8 cellular contexts compared by ENCODE assay signal in the genomic region with DNA sequence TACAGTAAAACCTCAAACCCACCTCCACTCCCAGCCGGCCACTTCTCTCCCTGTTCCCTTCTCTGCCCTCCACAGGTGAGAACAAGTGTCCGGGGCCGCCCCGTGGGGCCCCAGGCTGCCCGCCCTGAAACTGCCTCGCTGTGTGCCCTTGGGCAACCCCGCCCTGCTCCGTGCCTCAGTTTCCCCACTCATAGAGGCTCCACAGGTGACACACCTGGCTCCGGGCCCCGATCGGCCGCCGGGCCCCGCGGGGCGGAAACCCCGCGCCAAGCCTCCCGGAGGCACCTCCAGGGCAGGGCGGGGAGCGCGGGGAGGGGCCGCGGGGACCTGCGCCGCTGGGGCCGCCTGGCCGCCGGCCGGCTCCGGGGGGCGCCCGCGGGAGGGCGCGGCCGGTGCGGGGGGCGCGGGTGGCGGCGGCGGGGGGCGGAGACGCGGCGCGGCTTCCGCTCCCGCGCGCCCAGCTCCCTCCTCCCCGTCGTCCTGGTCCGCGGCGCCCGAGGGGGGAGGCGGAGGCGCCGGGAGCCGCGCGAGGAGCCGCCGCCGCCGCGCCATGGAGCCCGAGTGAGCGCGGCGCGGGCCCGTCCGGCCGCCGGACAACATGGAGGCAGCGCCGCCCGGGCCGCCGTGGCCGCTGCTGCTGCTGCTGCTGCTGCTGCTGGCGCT. TPM values are rescaled to one million over a fixed set of nuclear protein-coding genes. Genes with fewer than 3 reads are reported as not detected.
DNase-seq lines count a peak whose midpoint lies in the region; ATAC-seq lines count a peak whose summit lies in the region.

A gene (plus strand): TSS at position 475 of the 663 bp plus-strand sequence. CDS start 124 bp downstream, at position 599.

- H3K27ac ChIP-seq in BLaER1 = peak within 1 kb of the TSS; percentile 99
- H3K27ac ChIP-seq in SK-N-MC = 0 out of 2 replicates have a peak within 1 kb of the TSS, but pooled peaks have one; percentile 76
- H3K27ac ChIP-seq in epithelial cell of prostate = peak within 1 kb of the TSS; percentile 83
- H3K27ac ChIP-seq in muscle layer of colon (ENCODE audit: low read depth, low read length) = peak within 1 kb of the TSS; percentile 93
- peak within 1 kb of the TSS; percentile 38 to 61 for H3K27ac ChIP-seq in aorta (ENCODE audit: low read depth in 1 of 2, low read length in 2 of 2)

- H3K9me3 ChIP-seq in BLaER1 (no peaks in the 10 kb centered on the region), SK-N-MC (ENCODE audit: low read depth, low read length) (no peaks in the 10 kb centered on the region), muscle layer of colon (ENCODE audit: low read length) (no peaks in the 10 kb centered on the region), aorta (ENCODE audit: control insufficient read depth, low read length) (no peaks in the 10 kb centered on the region)

- ATAC-seq in GM18511 (IDR thresholded peaks at IDR 0.05; ENCODE audit: unreplicated experiment) = peak; percentile 46
- no peak for ATAC-seq in aorta (ENCODE audit: low FRiP score)
- ATAC-seq in HG03025 (IDR thresholded peaks at IDR 0.05; ENCODE audit: low FRiP score, unreplicated experiment) = no peak

- H3K9ac ChIP-seq in BLaER1 (peak within 1 kb of the TSS; percentile 99), SK-N-MC (ENCODE audit: insufficient read length) (peak within 1 kb of the TSS; percentile 76), muscle layer of colon (ENCODE audit: low read length) (peak within 1 kb of the TSS; percentile 58)

- H3K27me3 ChIP-seq in BLaER1 (no peaks in the 10 kb centered on the region), muscle layer of colon (ENCODE audit: control insufficient read depth in 1 of 2, insufficient read depth in 2 of 2, low read length in 2 of 2) (no peaks in the 10 kb centered on the region), aorta (ENCODE audit: control insufficient read depth in 1 of 2, insufficient read depth in 2 of 2, low read length in 1 of 2) (no peaks in the 10 kb centered on the region)

- intact Hi-C loops in aorta (cut with DNase I) = loop anchor here (5.0 kb wide), 2 partner anchors 40 to 70 kb away; a partner anchor contains a TSS

- H3K4me1 ChIP-seq in BLaER1 = peaks cover 81% of the 10 kb centered on the region
- H3K4me1 ChIP-seq in muscle layer of colon (ENCODE audit: insufficient read depth, low read length) = peaks cover 30% of the 10 kb centered on the region
- no peaks in the 10 kb centered on the region for H3K4me1 ChIP-seq in aorta (ENCODE audit: control insufficient read depth in 1 of 2, insufficient read depth in 2 of 2, low read length in 2 of 2)

- H3K4me2 ChIP-seq in BLaER1 = peak within 1 kb of the TSS; percentile 95

- H3K36me3 ChIP-seq in BLaER1 = peaks cover 10% of the 10 kb centered on the region
- no peaks in the 10 kb centered on the region for H3K36me3 ChIP-seq in SK-N-MC (ENCODE audit: insufficient read depth, low read length)
- H3K36me3 ChIP-seq in muscle layer of colon (ENCODE audit: insufficient read depth, low read length) = no peaks in the 10 kb centered on the region
- no peaks in the 10 kb centered on the region for H3K36me3 ChIP-seq in aorta (ENCODE audit: control insufficient read depth in 1 of 2, insufficient read depth in 2 of 2, low read length in 1 of 2)

- peak within 1 kb of the TSS; percentile 99 for H3K4me3 ChIP-seq in BLaER1
- peak within 1 kb of the TSS; percentile 98 for H3K4me3 ChIP-seq in SK-N-MC
- peak within 1 kb of the TSS; percentile 58 to 69 for H3K4me3 ChIP-seq in muscle layer of colon (ENCODE audit: low read depth in 1 of 2, low read length in 2 of 2)
- peak within 1 kb of the TSS; percentile 16 to 97 for H3K4me3 ChIP-seq in aorta (ENCODE audit: low read length in 2 of 2)

- 4 to 8% methylated on average over 38 to 85 of the region's 85 CpGs for WGBS in aorta, 2 donors

- DNase-seq in SK-N-MC (ENCODE audit: low read depth, low spot score) (no peak), epithelial cell of prostate (ENCODE audit: low read depth, low spot score) (no peak), aorta (no peak), activated gamma-delta T cell (lab: John Stamatoyannopoulos, UW) (no peak)

- peaks cover 31% of the 10 kb centered on the region for H4K20me1 ChIP-seq in BLaER1

RNA-seq across cellular contexts. Expression of the gene that starts here (rescaled TPM):
- total RNA-seq in aorta = 100 to 1,000 TPM in 1 of 2 donors, 10 to 100 TPM in 1; 85.9 to 103 TPM
- 10 to 100 TPM; 23.9 to 53.2 TPM for polyA plus RNA-seq in aorta
